22 cellular contexts compared by ENCODE assay signal in the genomic region with DNA sequence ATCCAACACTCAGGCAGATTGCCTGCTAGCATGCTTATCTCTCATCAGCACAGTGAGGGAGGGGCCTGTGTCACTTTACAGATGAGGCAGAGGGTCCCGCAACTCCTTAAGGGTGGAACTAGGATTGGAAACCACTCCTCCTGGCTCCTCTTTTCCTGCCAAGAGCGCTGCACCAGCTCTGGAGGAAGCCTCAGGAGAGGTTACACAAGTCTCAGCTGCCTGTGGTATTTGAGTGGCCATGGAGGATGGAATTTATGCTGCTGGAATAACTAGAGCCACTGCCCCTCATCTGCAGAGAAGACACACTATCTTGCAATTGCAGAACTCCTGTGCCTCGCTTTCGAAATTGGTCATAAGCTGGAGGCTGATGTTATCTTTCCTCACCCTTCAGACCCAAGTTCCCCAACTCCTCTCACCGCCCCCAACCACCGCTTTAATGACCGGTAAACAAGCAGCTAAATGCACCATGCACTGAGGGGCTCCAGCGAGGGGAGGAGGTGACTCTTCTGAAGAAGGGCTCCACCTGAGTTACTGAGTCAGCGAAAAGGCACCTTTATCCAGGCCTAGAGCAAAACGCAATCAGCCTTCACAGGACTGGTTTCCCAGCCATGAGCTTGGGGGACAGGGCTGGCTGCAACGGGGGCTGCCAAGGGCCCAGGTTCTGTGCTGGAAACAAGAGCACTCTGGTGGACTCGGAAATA.
DNase-seq lines count a peak whose midpoint lies in the region; ATAC-seq and TF ChIP-seq lines count a peak whose summit lies in the region.
"Had no signal": no experiment of that assay in that cellular context is flagged by ENCODE, and none has a peak within 500 bp of the region (broad histone marks: within the 10 kb centered on the region; RNA-seq: fewer than 3 reads in every experiment).

No MANE protein-coding gene starts in this region.

- dilution Hi-C loops in mammary epithelial cell (cut with HindIII; ENCODE audit: low sequenced_read_pairs), result no loop called here

- no peak overlapping the region for H2BK5ac ChIP-seq in mesendoderm (ENCODE audit: low read length)

- no peak overlapping the region for H3K18ac ChIP-seq in mesendoderm (ENCODE audit: low read length)

- no peak overlapping the region for H2AK5ac ChIP-seq in mesendoderm (ENCODE audit: low read length)

- H3K27me3 ChIP-seq in mammary epithelial cell (ENCODE audit: insufficient read depth, low read length) (no peaks in the 10 kb centered on the region), mesendoderm (ENCODE audit: insufficient read depth, low read length, poor library complexity) (no peaks in the 10 kb centered on the region), upper lobe of left lung (no peaks in the 10 kb centered on the region)
- H3K27me3 ChIP-seq: BE2C, dorsolateral prefrontal cortex, tibial artery had no signal

- H3K23ac ChIP-seq in mesendoderm (ENCODE audit: low read length), result no peak overlapping the region

- ATAC-seq in upper lobe of left lung (ENCODE audit: low FRiP score in 2 of 2) (peak; percentile 57 to 58), HG02588 (IDR thresholded peaks at IDR 0.05; ENCODE audit: unreplicated experiment) (no peak)

- in situ Hi-C loops in T47D (cut with HindIII; ENCODE audit: low pct_unique_long_range_greater_than_20kb, low sequenced_read_pairs), result no loop called here
- in situ Hi-C loops in mammary epithelial cell (cut with MboI; ENCODE audit: low sequenced_read_pairs in 2 of 2), result no loop called here

- no peaks in the 10 kb centered on the region for H3K79me2 ChIP-seq in mammary epithelial cell (ENCODE audit: insufficient read depth, low read length)
- no peaks in the 10 kb centered on the region for H3K79me2 ChIP-seq in mesendoderm (ENCODE audit: control insufficient read depth, insufficient read depth, low read length)

- no peaks in the 10 kb centered on the region for H4K20me1 ChIP-seq in mammary epithelial cell (ENCODE audit: insufficient read depth, low read length)

- DNase-seq in T47D (ENCODE audit: low read depth in 1 of 2, low spot score in 1 of 2) (peak; percentile 9 to 25), mammary epithelial cell (no peak), astrocyte of the hippocampus (ENCODE audit: low read depth, low spot score) (peak; percentile 34), mesendoderm (peak; percentile 63), upper lobe of left lung (peak; percentile 32 to 47), epidermal melanocyte (ENCODE audit: insufficient read length, low spot score) (no peak), posterior cingulate gyrus (no peak)
- DNase-seq: activated CD4-positive, alpha-beta T cell treated with anti-CD3 and anti-CD28 coated beads for 4 hours; activated gamma-delta T cell treated with Interleukin-2 at 50 U/mL for 16 hours; activated T-cell treated with anti-CD3 and anti-CD28 coated beads, Interleukin-2, amount 50 U/mL, for 24 hours; BE2C; dorsolateral prefrontal cortex; GDM1; KBM-7; NCI-H2029 treated with DMSO at 0.1 percent for 48 hours; NCI-H226; NCI-H748 treated with DMSO at 0.1 percent for 48 hours; nucleus accumbens; RPMI8226; T-helper 2 cell; tibial artery had no signal

- no peak overlapping the region for H2AFZ ChIP-seq in mammary epithelial cell (ENCODE audit: low read depth, low read length)

- H3K9me3 ChIP-seq in mammary epithelial cell (replicated peaks; ENCODE audit: insufficient read depth, low read length) (peaks cover 14% of the 10 kb centered on the region), upper lobe of left lung (no peaks in the 10 kb centered on the region)
- H3K9me3 ChIP-seq: BE2C, tibial artery had no signal

- H3K27ac ChIP-seq in mammary epithelial cell (ENCODE audit: insufficient read depth, low read depth, low read length), result no peak overlapping the region
- no peak overlapping the region for H3K27ac ChIP-seq in mesendoderm (ENCODE audit: low read depth, low read length)
- no peak overlapping the region for H3K27ac ChIP-seq in upper lobe of left lung
- H3K27ac ChIP-seq: tibial artery had no signal

- H3K36me3 ChIP-seq in mammary epithelial cell (ENCODE audit: insufficient read depth, low read length) (no peaks in the 10 kb centered on the region), mesendoderm (ENCODE audit: control insufficient read depth, insufficient read depth, low read length) (no peaks in the 10 kb centered on the region), upper lobe of left lung (no peaks in the 10 kb centered on the region)
- H3K36me3 ChIP-seq: BE2C, tibial artery had no signal

- intact Hi-C loops in mammary epithelial cell (cut with micrococcal nuclease) (no loop called here), posterior cingulate gyrus (cut with DNase I) (no loop called here)

- no peak overlapping the region for H3K4ac ChIP-seq in mesendoderm (ENCODE audit: low read depth, low read length)

- H3K79me1 ChIP-seq in mesendoderm (ENCODE audit: low read length), result no peaks in the 10 kb centered on the region

- TF ChIP-seq CTCF in mammary epithelial cell (conservative IDR thresholded peaks at IDR 0.05 in 1 of 2, IDR thresholded peaks at IDR 0.05 in 1 of 2; ENCODE audit: extremely low read depth in 1 of 2, insufficient read depth in 1 of 2, low read depth in 1 of 2, low read length in 2 of 2), result no peak
- TF ChIP-seq CTCF in upper lobe of left lung (IDR thresholded peaks at IDR 0.05), result no peak

- H4K5ac ChIP-seq in mesendoderm (ENCODE audit: low read length), result no peak overlapping the region

- TF ChIP-seq EP300 in upper lobe of left lung (IDR thresholded peaks at IDR 0.05), result no peak

- TF ChIP-seq POLR2A in upper lobe of left lung (IDR thresholded peaks at IDR 0.05), result no peak

- no peak overlapping the region for H2BK15ac ChIP-seq in mesendoderm (replicated peaks; ENCODE audit: low read depth)

- H3K56ac ChIP-seq in mesendoderm (ENCODE audit: low read length), result peak overlapping the region; percentile 59

- no peak overlapping the region for H4K8ac ChIP-seq in mesendoderm (ENCODE audit: low read depth, low read length)

- H2BK120ac ChIP-seq in mesendoderm (ENCODE audit: low read depth, low read length), result no peak overlapping the region

- H3K4me1 ChIP-seq in mammary epithelial cell (ENCODE audit: insufficient read depth, low read length) (no peaks in the 10 kb centered on the region), mesendoderm (ENCODE audit: control insufficient read depth, low read depth, low read length) (peaks cover 2% of the 10 kb centered on the region), upper lobe of left lung (peaks cover 0 to 3% (median 0%) of the 10 kb centered on the region in 4 donors)
- H3K4me1 ChIP-seq: BE2C had no signal

- H3K4me3 ChIP-seq in mammary epithelial cell (replicated peaks in 1 of 3; ENCODE audit: insufficient read depth in 1 of 3, low read depth in 2 of 3, low read length in 3 of 3) (no peak overlapping the region), mesendoderm (ENCODE audit: low read length) (no peak overlapping the region), upper lobe of left lung (no peak overlapping the region)
- H3K4me3 ChIP-seq: tibial artery had no signal

- CTCF ChIA-PET in mammary epithelial cell (lab: Charles Lee; ENCODE audit: low non-redundant PET), result no interaction called here

- H3K9ac ChIP-seq in mammary epithelial cell (ENCODE audit: insufficient read depth, low read length) (no peak overlapping the region), mesendoderm (ENCODE audit: low read length) (no peak overlapping the region)

- H3K4me2 ChIP-seq in mammary epithelial cell (ENCODE audit: insufficient read depth, low read depth, low read length) (no peak overlapping the region), mesendoderm (ENCODE audit: low read length) (no peak overlapping the region)

- BruUV-seq in mammary epithelial cell (replicated peaks; lab: Mats Ljungman, UMichigan), result no TSS peak

- 73% methylated on average over 8 of the region's 12 CpGs for WGBS in mammary epithelial cell (ENCODE audit: low coverage, missing lambda C conversion rate)
- no CpG with 5 or more reads among the region's 12 CpGs for WGBS in mesendoderm (ENCODE audit: extremely low coverage, insufficient coverage, low lambda C conversion rate)
- 43 to 62% methylated on average over 11 to 12 of the region's 12 CpGs for WGBS in upper lobe of left lung, 2 donors

Comparison
In these comparisons a context has a peak if more than half of its experiments do, and no peak if none do; other contexts are left out.
1. DNase-seq: peak in T47D (2 of 2), astrocyte of the hippocampus (single experiment), mesendoderm (single experiment) and upper lobe of left lung (2 of 2); none in mammary epithelial cell (single experiment), epidermal melanocyte (single experiment) and posterior cingulate gyrus (0 of 10).